ENCODE assay signal across 1 cellular context in genomic region chr18:13199169-13199568, GRCh38.
TF ChIP-seq lines count a peak whose summit lies in the region.

No MANE protein-coding gene starts in this region.

TF ChIP-seq in HEK293, 187 proteins besides CTCF, POLR2A, EP300 and RAD21 (continued from another document):
- 0 out of 2 replicates have a peak, but pooled peaks have one; percentile 53 for TF ChIP-seq ZNF280D (tag by site-specific recombination; IDR thresholded peaks at IDR 0.05)
- no peak for TF ChIP-seq ZNF132 (tag by site-specific recombination; IDR thresholded peaks at IDR 0.05; ENCODE audit: borderline replicate concordance)
- no peak for TF ChIP-seq ZNF24 (tag by site-specific recombination; IDR thresholded peaks at IDR 0.05)
- TF ChIP-seq ZNF626 (tag by site-specific recombination; IDR thresholded peaks at IDR 0.05), result peak; percentile 64; the same call in 1 of the 2 replicates
- no peak for TF ChIP-seq ZFHX2 (tag by site-specific recombination; conservative IDR thresholded peaks at IDR 0.05)
- TF ChIP-seq ZNF48 (tag by site-specific recombination; IDR thresholded peaks at IDR 0.05), result no peak
- TF ChIP-seq ZNF18 (tag by site-specific recombination; IDR thresholded peaks at IDR 0.05), result no peak
- TF ChIP-seq ZNF549 (tag by site-specific recombination; IDR thresholded peaks at IDR 0.05), result 0 out of 2 replicates have a peak, but pooled peaks have one; percentile 50
